15 cellular contexts compared by ENCODE assay signal in the genomic region with DNA sequence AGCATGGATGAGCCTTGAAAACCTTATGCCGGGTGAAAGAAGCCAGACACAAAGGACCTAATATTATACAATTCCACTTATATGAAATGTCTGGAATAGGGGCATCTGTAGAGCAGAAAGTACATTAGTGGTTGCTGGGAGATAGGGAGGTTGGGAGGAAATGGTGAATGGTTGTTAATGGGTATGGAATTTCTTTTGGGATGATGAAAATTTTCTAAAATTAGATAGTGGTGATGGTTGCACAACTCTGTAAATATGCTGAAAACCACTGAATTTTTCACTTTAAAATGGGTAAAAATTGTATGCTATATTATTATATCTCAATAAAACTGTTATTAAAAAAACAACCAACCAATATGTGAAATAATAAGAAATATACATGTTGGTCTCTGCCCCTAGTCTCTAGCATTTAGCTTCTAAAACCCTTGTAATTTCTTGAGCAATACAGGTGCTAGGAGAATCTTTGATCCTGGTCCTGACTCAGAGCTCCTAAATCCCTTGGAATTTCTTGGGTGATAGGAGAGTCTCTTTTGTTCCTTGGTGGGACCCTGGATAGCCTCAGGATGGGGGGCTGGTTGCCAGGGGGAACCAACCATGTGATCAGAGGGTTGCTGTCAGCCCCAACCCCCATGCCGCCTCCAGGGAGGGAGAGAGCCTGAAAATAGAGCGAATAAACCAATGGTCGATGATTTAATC.
DNase-seq lines count a peak whose midpoint lies in the region; TF ChIP-seq lines count a peak whose summit lies in the region.
"Had no signal": no experiment of that assay in that cellular context is flagged by ENCODE, and none has a peak within 500 bp of the region (broad histone marks: within the 10 kb centered on the region; RNA-seq: fewer than 3 reads in every experiment).

No MANE protein-coding gene starts in this region.

- WGBS in endodermal cell (ENCODE audit: insufficient coverage in 1 of 2, insufficient read length in 1 of 2), 2 experiments: 87 to 90% methylated on average over 3 to 4 of the region's 4 CpGs

- no peaks in the 10 kb centered on the region for H3K9me2 ChIP-seq in PC-9 (ENCODE audit: insufficient read depth)

- no peaks in the 10 kb centered on the region for H3K9me3 Mint-ChIP-seq in endodermal cell
- H3K9me3 Mint-ChIP-seq: activated T-cell treated with anti-CD3 and anti-CD28 coated beads, Interleukin-2, amount 50 U/mL, for 24 hours; CD4-positive, CD25-positive, alpha-beta regulatory T cell had no signal

- H3K4me1 ChIP-seq in PC-9 (replicated peaks; ENCODE audit: insufficient read depth) (peaks cover 58% of the 10 kb centered on the region), endodermal cell (ENCODE audit: control insufficient read depth, insufficient read depth, low read length) (no peaks in the 10 kb centered on the region)

- peak overlapping the region; percentile 65 for H3K27ac ChIP-seq in PC-9
- H3K27ac ChIP-seq in endodermal cell (ENCODE audit: low read depth, low read length): no peak overlapping the region

- H3K4me3 ChIP-seq in PC-9 (no peak overlapping the region), endodermal cell (ENCODE audit: low read length) (no peak overlapping the region)

- H3K79me2 ChIP-seq in PC-9 (ENCODE audit: low read depth): peaks cover 72% of the 10 kb centered on the region

- POLR2A ChIA-PET in PC-9 (lab: Charles Lee; ENCODE audit: unreplicated experiment): interaction anchor here (0.7 kb wide), 1 partner anchor 64 kb away, joined by 4 read pairs; no protein-coding TSS in a partner anchor

- H3K9ac ChIP-seq in endodermal cell (ENCODE audit: extremely low read depth, low read length, poor library complexity, severe bottlenecking): no peak overlapping the region

- H3K4me2 ChIP-seq in PC-9: peak overlapping the region; percentile 56

- no TSS peak for BruUV-seq in PC-9 (replicated peaks; lab: Mats Ljungman, UMichigan)

- DNase-seq in EH (ENCODE audit: low read depth) (peak; percentile 87), PC-9 (peak in 1 of 2 experiments; percentile 55), endodermal cell (no peak), non-pigmented ciliary epithelial cell (ENCODE audit: low read depth) (peak; percentile 45), GM19238 (ENCODE audit: insufficient read length, low spot score) (no peak), posterior vena cava (ENCODE audit: low spot score) (no peak), T-helper 9 cell (no peak)
- no peak for DNase-seq in activated CD4-positive, alpha-beta T cell treated with anti-CD3 and anti-CD28 coated beads for 48 hours
- DNase-seq: activated T-cell treated with anti-CD3 and anti-CD28 coated beads, Interleukin-2, amount 50 U/mL, for 24 hours; anterior cingulate cortex; CD4-positive, CD25-positive, alpha-beta regulatory T cell; GF-D8; KBM-7; NCI-H187 treated with DMSO at 0.1 percent for 48 hours; stimulated activated naive CD8-positive, alpha-beta T cell treated with anti-CD3 and anti-CD28 coated beads, Interleukin-15, amount 100 ng/mL, for 72 hours had no signal

- H3K27me3 ChIP-seq in PC-9 (ENCODE audit: insufficient read depth, low read depth) (no peaks in the 10 kb centered on the region), endodermal cell (ENCODE audit: control insufficient read depth, insufficient read depth, low read length, poor library complexity, severe bottlenecking) (no peaks in the 10 kb centered on the region)

- intact Hi-C loops in PC-9 (cut with micrococcal nuclease; ENCODE audit: unreplicated experiment): no loop called here
- intact Hi-C loops in posterior vena cava (cut with DNase I): no loop called here

- peak overlapping the region; percentile 81 for H3K27ac Mint-ChIP-seq in endodermal cell

- H4K20me1 ChIP-seq in PC-9 (ENCODE audit: insufficient read depth): no peaks in the 10 kb centered on the region

- no peak overlapping the region for H2AFZ ChIP-seq in PC-9

- peaks cover 20% of the 10 kb centered on the region for H3K36me3 Mint-ChIP-seq in endodermal cell (ENCODE audit: low read depth)

- peaks cover 18% of the 10 kb centered on the region for H3K4me1 Mint-ChIP-seq in endodermal cell

- peaks cover 40% of the 10 kb centered on the region for H3F3A ChIP-seq in PC-9 (ENCODE audit: insufficient read depth, low read depth)

- no peaks in the 10 kb centered on the region for H3K27me3 Mint-ChIP-seq in endodermal cell (ENCODE audit: insufficient read depth)
- H3K27me3 Mint-ChIP-seq: activated T-cell treated with anti-CD3 and anti-CD28 coated beads, Interleukin-2, amount 50 U/mL, for 24 hours; CD4-positive, CD25-positive, alpha-beta regulatory T cell; stimulated activated naive CD8-positive, alpha-beta T cell treated with anti-CD3 and anti-CD28 coated beads, Interleukin-15, amount 100 ng/mL, for 72 hours had no signal

- H3K9me3 ChIP-seq in PC-9 (ENCODE audit: insufficient read depth, low read depth): no peaks in the 10 kb centered on the region
- no peaks in the 10 kb centered on the region for H3K9me3 ChIP-seq in endodermal cell (ENCODE audit: control insufficient read depth, low read length)

- H3K4me3 Mint-ChIP-seq in endodermal cell: no peak overlapping the region
- H3K4me3 Mint-ChIP-seq: activated T-cell treated with anti-CD3 and anti-CD28 coated beads, Interleukin-2, amount 50 U/mL, for 24 hours; CD4-positive, CD25-positive, alpha-beta regulatory T cell had no signal

- H3K36me3 ChIP-seq in PC-9 (ENCODE audit: low read depth): peaks cover 4% of the 10 kb centered on the region; the same call in 1 of the 2 replicates
- no peaks in the 10 kb centered on the region for H3K36me3 ChIP-seq in endodermal cell (ENCODE audit: control insufficient read depth, insufficient read depth, low read length)

- TF ChIP-seq CTCF in PC-9 (conservative IDR thresholded peaks at IDR 0.05) (no peak), endodermal cell (conservative IDR thresholded peaks at IDR 0.05) (no peak)

- CTCF ChIA-PET in PC-9 (lab: Charles Lee): no interaction called here

Comparison
In these comparisons a context has a peak if more than half of its experiments do, and no peak if none do; other contexts are left out.
1. DNase-seq: peak in EH (single experiment) and non-pigmented ciliary epithelial cell (single experiment); none in endodermal cell (single experiment), GM19238 (single experiment), posterior vena cava (single experiment), activated CD4-positive, alpha-beta T cell treated with anti-CD3 and anti-CD28 coated beads for 48 hours (single experiment) and T-helper 9 cell (single experiment).